Comparison of ENCODE assay signal across 8 cellular contexts in genomic region chr16:3157229-3158013, GRCh38. TPM values are rescaled to one million over a fixed set of nuclear protein-coding genes. Genes with fewer than 3 reads are reported as not detected.
DNase-seq lines count a peak whose midpoint lies in the region; ATAC-seq and TF ChIP-seq lines count a peak whose summit lies in the region.

No MANE protein-coding gene starts in this region.

- no peaks in the 10 kb centered on the region for H3K9me3 ChIP-seq in neuron (ENCODE audit: low read length)

- ATAC-seq in HG03565 (IDR thresholded peaks at IDR 0.05; ENCODE audit: unreplicated experiment): no peak

- H3K4me1 ChIP-seq in neuron (ENCODE audit: insufficient read depth, low read length) (peaks cover 3% of the 10 kb centered on the region), urinary bladder (ENCODE audit: insufficient read depth) (no peaks in the 10 kb centered on the region)

- H3K4me3 ChIP-seq in Jurkat, Clone E6-1 (ENCODE audit: low read length): peak overlapping the region; percentile 76
- H3K4me3 ChIP-seq in foreskin fibroblast (ENCODE audit: low read depth in 1 of 2, low read length in 2 of 2) (peak overlapping the region; percentile 64 to 77), neuron (ENCODE audit: low read length) (peak overlapping the region; percentile 55), urinary bladder (ENCODE audit: low read depth, low read length) (peak overlapping the region; percentile 66)

- peak overlapping the region; percentile 81 for H2AFZ ChIP-seq in neuron (ENCODE audit: low read depth, low read length)

- peak overlapping the region; percentile 84 for H3K27ac ChIP-seq in urinary bladder (ENCODE audit: low read depth)

- no peak for TF ChIP-seq CTCF in foreskin fibroblast (IDR thresholded peaks at IDR 0.05; ENCODE audit: low read depth, low read length)

- peaks cover 3% of the 10 kb centered on the region for H3K27me3 ChIP-seq in neuron (ENCODE audit: insufficient read depth, low read length)

- DNase-seq in CMK (ENCODE audit: low read depth): peak; percentile 85
- peak; percentile 79 for DNase-seq in Jurkat, Clone E6-1 (ENCODE audit: low read depth, low spot score)
- peak; percentile 80 for DNase-seq in activated gamma-delta T cell (lab: John Stamatoyannopoulos, UW)
- DNase-seq in foreskin fibroblast: peak; percentile 91 to 95

- no peaks in the 10 kb centered on the region for H3K36me3 ChIP-seq in neuron (ENCODE audit: insufficient read depth, low read length)
- H3K36me3 ChIP-seq in urinary bladder (ENCODE audit: insufficient read depth): no peaks in the 10 kb centered on the region

- 1% methylated on average over 58 of the region's 58 CpGs for WGBS in urinary bladder

TF ChIP-seq in PFSK-1, 5 proteins besides CTCF, POLR2A, EP300 and RAD21:
- TF ChIP-seq REST (IDR thresholded peaks at IDR 0.05; ENCODE audit: insufficient read depth in 1 of 2, low read depth in 2 of 2, low read length in 2 of 2): no peak
- peak; percentile 38; the same call in 1 of the 2 replicates for TF ChIP-seq SIN3A (IDR thresholded peaks at IDR 0.05; ENCODE audit: borderline replicate concordance, insufficient read depth, low read length)

RNA-seq across cellular contexts. Expression of gene ZNF213, which starts 22.6 kb away (rescaled TPM):
- polyA plus RNA-seq in Jurkat, Clone E6-1 (2012; ENCODE audit: insufficient read depth, insufficient read length): 6.8 TPM
- 10.4 TPM for polyA plus RNA-seq in PFSK-1 (2012; ENCODE audit: insufficient read length, low read depth)
- total RNA-seq in urinary bladder: 4.0 TPM
- polyA plus RNA-seq in urinary bladder: 16.0 TPM

RNA-seq across cellular contexts. Expression of gene OR1F1, which starts 30.6 kb away (rescaled TPM):
- polyA plus RNA-seq in Jurkat, Clone E6-1 (2012; ENCODE audit: insufficient read depth, insufficient read length): not detected
- polyA plus RNA-seq in PFSK-1 (2012; ENCODE audit: insufficient read length, low read depth): not detected
- total RNA-seq in urinary bladder: not detected
- polyA plus RNA-seq in urinary bladder: not detected

RNA-seq across cellular contexts. Expression of gene ZNF205, which starts 45.0 kb away (rescaled TPM):
- not detected for polyA plus RNA-seq in Jurkat, Clone E6-1 (2012; ENCODE audit: insufficient read depth, insufficient read length)
- 27.1 TPM for polyA plus RNA-seq in PFSK-1 (2012; ENCODE audit: insufficient read length, low read depth)
- 8.9 TPM for total RNA-seq in urinary bladder
- 16.4 TPM for polyA plus RNA-seq in urinary bladder

RNA-seq across cellular contexts. Expression of gene ZSCAN10, which starts 58.3 kb away (rescaled TPM):
- polyA plus RNA-seq in Jurkat, Clone E6-1 (2012; ENCODE audit: insufficient read depth, insufficient read length): not detected
- not detected for polyA plus RNA-seq in PFSK-1 (2012; ENCODE audit: insufficient read length, low read depth)
- not detected for total RNA-seq in urinary bladder
- not detected for polyA plus RNA-seq in urinary bladder
